In genomic region chr9:114186793-114187289, GRCh38 we compare ENCODE assay signal across 27 cellular contexts. TPM values are rescaled to one million over a fixed set of nuclear protein-coding genes. Genes with fewer than 3 reads are reported as not detected.
"Had no signal": no experiment of that assay in that cellular context is flagged by ENCODE, and none has a peak within 500 bp of the region (broad histone marks: within the 10 kb centered on the region; RNA-seq: fewer than 3 reads in every experiment).

No MANE protein-coding gene starts in this region.

- H3K36me3 ChIP-seq: ascending aorta, neutrophil, sigmoid colon, suprapubic skin, tibial artery, upper lobe of right lung had no signal

- H3K4me3 ChIP-seq: ascending aorta, lung, mucosa of descending colon, sigmoid colon, suprapubic skin, tibial artery, upper lobe of right lung had no signal

- DNase-seq: activated CD4-positive, alpha-beta T cell treated with anti-CD3 and anti-CD28 coated beads for 36 hours; activated CD4-positive, CD25-positive, alpha-beta regulatory T cell; activated CD8-positive, alpha-beta memory T cell treated with anti-CD3 and anti-CD28 coated beads, Interleukin-2, amount 10 ng/mL, durations not matched to agents 7 days and 5 days; activated CD8-positive, alpha-beta T cell treated with anti-CD3 and anti-CD28 coated beads, Interleukin-2, amount 10 ng/mL, durations not matched to agents 7 days and 5 days; activated naive CD4-positive, alpha-beta T cell treated with Interleukin-2 at 50 U/mL for 16 hours; activated T-cell treated with anti-CD3 and anti-CD28 coated beads, Interleukin-2, amount 50 U/mL, for 48 hours; caudate nucleus; foreskin fibroblast; head of caudate nucleus; hypothalamus; immature natural killer cell; kidney; mucosa of descending colon; sigmoid colon; small intestine; stimulated activated CD4-positive, alpha-beta T cell treated with anti-CD3 and anti-CD28 coated beads, Interleukin-1b, Interleukin-23, amount 100 ng/mL, for 48 hours; stimulated activated CD4-positive, alpha-beta T cell treated with anti-CD3 and anti-CD28 coated beads, Interleukin-4, amount 100 ng/mL, for 4 hours; stimulated activated CD8-positive, alpha-beta memory T cell treated with anti-CD3 and anti-CD28 coated beads, Interleukin-4, amount 100 ng/mL, for 48 hours; T-cell; tibial artery; upper lobe of right lung had no signal

- ATAC-seq: activated CD4-positive, alpha-beta T cell treated with anti-CD3 and anti-CD28 coated beads for 36 hours; activated CD8-positive, alpha-beta memory T cell treated with anti-CD3 and anti-CD28 coated beads, Interleukin-2, amount 10 ng/mL, durations not matched to agents 7 days and 5 days; activated CD8-positive, alpha-beta T cell treated with anti-CD3 and anti-CD28 coated beads, Interleukin-2, amount 10 ng/mL, durations not matched to agents 7 days and 5 days; esophagus mucosa; mucosa of descending colon; stimulated activated memory B cell treated with anti-CD40 and anti-IgM and Interleukin-4, amounts not matched to agents 10 μg/mL and 1 μg/mL and 100 μg/mL, for 72 hours; T-cell; upper lobe of right lung had no signal

- H3K27ac ChIP-seq: ascending aorta, neutrophil, sigmoid colon, suprapubic skin, tibial artery, upper lobe of right lung had no signal

- H3K27me3 ChIP-seq: ascending aorta, neutrophil, sigmoid colon, suprapubic skin, tibial artery, upper lobe of right lung had no signal

- FAIRE-seq: kidney, small intestine had no signal

- H3K9me3 ChIP-seq: ascending aorta, neutrophil, suprapubic skin, upper lobe of right lung had no signal

RNA-seq across cellular contexts. Expression of gene COL27A1, which starts 31.5 kb away (rescaled TPM):
- polyA plus RNA-seq: immature natural killer cell had no signal
